Comparison of ENCODE assay signal across 10 cellular contexts in genomic region chr9:36208521-36209253, GRCh38. TPM values are rescaled to one million over a fixed set of nuclear protein-coding genes. Genes with fewer than 3 reads are reported as not detected.
DNase-seq lines count a peak whose midpoint lies in the region; ATAC-seq and TF ChIP-seq lines count a peak whose summit lies in the region.
"Had no signal": no experiment of that assay in that cellular context is flagged by ENCODE, and none has a peak within 500 bp of the region (broad histone marks: within the 10 kb centered on the region; RNA-seq: fewer than 3 reads in every experiment).

No MANE protein-coding gene starts in this region.

- DNase-seq in left ventricle myocardium inferior = no peak
- no peak for DNase-seq in heart left ventricle
- no peak for DNase-seq in activated T-helper 1 cell treated with anti-CD3 and anti-CD28 coated beads, Interleukin-12 subunit alpha, Interleukin-12 subunit beta, Interleukin-2, Interleukin-4 antibody, amounts not matched to agents 30 ng/mL and 10 ng/mL and 1 ng/mL, durations not matched to agents 14 hours and 24 hours and 36 hours (ENCODE audit: low spot score)
- DNase-seq in hepatocyte (ENCODE audit: low spot score) = no peak
- peak in 6 of 49 donors; percentile 8 to 20 (median 12) for DNase-seq in substantia nigra (lab: John Stamatoyannopoulos, UW)
- no peak for DNase-seq in stimulated activated naive CD4-positive, alpha-beta T cell treated with Interleukin-2 at 50 U/mL for 16 hours (lab: John Stamatoyannopoulos, UW)
- DNase-seq: T-helper 9 cell had no signal

- H3K9me3 ChIP-seq in left ventricle myocardium inferior (replicated peaks) (no peaks in the 10 kb centered on the region), heart left ventricle (no peaks in the 10 kb centered on the region), hepatocyte (ENCODE audit: low read depth) (no peaks in the 10 kb centered on the region)

- H3K4me2 ChIP-seq in hepatocyte = no peak overlapping the region

- H3K4me3 ChIP-seq in left ventricle myocardium inferior (no peak overlapping the region), heart left ventricle (no peak overlapping the region), hepatocyte (no peak overlapping the region)

- H3K9me2 ChIP-seq in hepatocyte (replicated peaks; ENCODE audit: insufficient read depth) = no peaks in the 10 kb centered on the region

- peaks cover 74% of the 10 kb centered on the region for H4K20me1 ChIP-seq in hepatocyte (ENCODE audit: insufficient read depth, poor library complexity, severe bottlenecking)

- H3K36me3 ChIP-seq in left ventricle myocardium inferior (peaks cover 79% of the 10 kb centered on the region), heart left ventricle (peaks cover 0 to 100% (median 81%) of the 10 kb centered on the region in 9 donors), hepatocyte (replicated peaks; ENCODE audit: insufficient read depth, low read depth) (no peaks in the 10 kb centered on the region)

- peak overlapping the region; percentile 80 for H3K27ac Mint-ChIP-seq in activated T-helper 1 cell treated with anti-CD3 and anti-CD28 coated beads, Interleukin-12 subunit alpha, Interleukin-12 subunit beta, Interleukin-2, Interleukin-4 antibody, amounts not matched to agents 30 ng/mL and 10 ng/mL and 1 ng/mL, durations not matched to agents 14 hours and 24 hours and 36 hours

- no peaks in the 10 kb centered on the region for H3K9me3 Mint-ChIP-seq in activated T-helper 1 cell treated with anti-CD3 and anti-CD28 coated beads, Interleukin-12 subunit alpha, Interleukin-12 subunit beta, Interleukin-2, Interleukin-4 antibody, amounts not matched to agents 30 ng/mL and 10 ng/mL and 1 ng/mL, durations not matched to agents 14 hours and 24 hours and 36 hours

- H3K27ac ChIP-seq in left ventricle myocardium inferior (replicated peaks) (peak overlapping the region; percentile 31), heart left ventricle (peak overlapping the region in 6 of 12 donors; percentile 6 to 71 (median 40)), hepatocyte (peak overlapping the region; percentile 7), substantia nigra (ENCODE audit: low read depth, low read length, poor library complexity, severe bottlenecking) (peak overlapping the region; percentile 94)

- peaks cover 70% of the 10 kb centered on the region for H3K79me2 ChIP-seq in hepatocyte

- TF ChIP-seq CTCF in left ventricle myocardium inferior (IDR thresholded peaks at IDR 0.05; ENCODE audit: borderline replicate concordance) (no peak), heart left ventricle (IDR thresholded peaks at IDR 0.05) (no peak), hepatocyte (IDR thresholded peaks at IDR 0.05; ENCODE audit: poor library complexity) (no peak)

- ATAC-seq in heart left ventricle (no peak), HG03469 (IDR thresholded peaks at IDR 0.05; ENCODE audit: unreplicated experiment) (no peak), esophagus mucosa (no peak)

- intact Hi-C loops in left ventricle myocardium inferior (cut with micrococcal nuclease) = no loop called here
- intact Hi-C loops in heart left ventricle (cut with DNase I) = loop anchor here in 2 of 10 donors (5.0 to 10.0 kb wide), 3 partner anchors 46 to 119 kb away; partner anchors contain the start of gene GNE (in 1 of the 2)
- intact Hi-C loops in activated T-helper 1 cell treated with anti-CD3 and anti-CD28 coated beads, Interleukin-12 subunit alpha, Interleukin-12 subunit beta, Interleukin-2, Interleukin-4 antibody, amounts not matched to agents 30 ng/mL and 10 ng/mL and 1 ng/mL, durations not matched to agents 14 hours and 24 hours and 36 hours (cut with micrococcal nuclease) = no loop called here

- H3K4me3 Mint-ChIP-seq in activated T-helper 1 cell treated with anti-CD3 and anti-CD28 coated beads, Interleukin-12 subunit alpha, Interleukin-12 subunit beta, Interleukin-2, Interleukin-4 antibody, amounts not matched to agents 30 ng/mL and 10 ng/mL and 1 ng/mL, durations not matched to agents 14 hours and 24 hours and 36 hours = no peak overlapping the region

- H3K4me1 Mint-ChIP-seq in activated T-helper 1 cell treated with anti-CD3 and anti-CD28 coated beads, Interleukin-12 subunit alpha, Interleukin-12 subunit beta, Interleukin-2, Interleukin-4 antibody, amounts not matched to agents 30 ng/mL and 10 ng/mL and 1 ng/mL, durations not matched to agents 14 hours and 24 hours and 36 hours (ENCODE audit: low read depth) = peaks cover 60% of the 10 kb centered on the region

- 53 to 71% (median 63%) methylated on average over 10 of the region's 10 CpGs for WGBS in heart left ventricle, 4 donors
- WGBS in hepatocyte (ENCODE audit: low lambda C conversion rate, missing lambda C conversion rate) = 84% methylated on average over 10 of the region's 10 CpGs

- TF ChIP-seq POLR2A in heart left ventricle (IDR thresholded peaks at IDR 0.05) = no peak

- H3K27me3 ChIP-seq in left ventricle myocardium inferior (ENCODE audit: low read depth) (no peaks in the 10 kb centered on the region), heart left ventricle (no peaks in the 10 kb centered on the region), hepatocyte (no peaks in the 10 kb centered on the region)

- no peak overlapping the region for H2AFZ ChIP-seq in hepatocyte

- peaks cover 68% of the 10 kb centered on the region for H3K36me3 Mint-ChIP-seq in activated T-helper 1 cell treated with anti-CD3 and anti-CD28 coated beads, Interleukin-12 subunit alpha, Interleukin-12 subunit beta, Interleukin-2, Interleukin-4 antibody, amounts not matched to agents 30 ng/mL and 10 ng/mL and 1 ng/mL, durations not matched to agents 14 hours and 24 hours and 36 hours (ENCODE audit: low read depth)

- H3K27me3 Mint-ChIP-seq in activated T-helper 1 cell treated with anti-CD3 and anti-CD28 coated beads, Interleukin-12 subunit alpha, Interleukin-12 subunit beta, Interleukin-2, Interleukin-4 antibody, amounts not matched to agents 30 ng/mL and 10 ng/mL and 1 ng/mL, durations not matched to agents 14 hours and 24 hours and 36 hours (ENCODE audit: insufficient read depth) = no peaks in the 10 kb centered on the region

- H3K4me1 ChIP-seq in left ventricle myocardium inferior (peaks cover 96% of the 10 kb centered on the region), heart left ventricle (peaks cover 0 to 84% (median 69%) of the 10 kb centered on the region in 12 donors), hepatocyte (ENCODE audit: insufficient read depth) (peaks cover 7% of the 10 kb centered on the region)

RNA-seq across cellular contexts. Expression of gene CLTA, which starts 18.0 kb away (rescaled TPM):
- total RNA-seq in left ventricle myocardium inferior = 60.4 TPM
- total RNA-seq in heart left ventricle = 100 to 1,000 TPM in 1 of 9 donors, 10 to 100 TPM in 8; 43.8 to 123 (median 61.8) TPM
- polyA plus RNA-seq in heart left ventricle = 100 to 1,000 TPM in 1 of 2 donors, 10 to 100 TPM in 1; 40.8 to 139 TPM
- total RNA-seq in activated T-helper 1 cell treated with anti-CD3 and anti-CD28 coated beads, Interleukin-12 subunit alpha, Interleukin-12 subunit beta, Interleukin-2, Interleukin-4 antibody, amounts not matched to agents 30 ng/mL and 10 ng/mL and 1 ng/mL, durations not matched to agents 14 hours and 24 hours and 36 hours = 175 and 182 TPM in 2 replicates
- total RNA-seq in hepatocyte = 317 and 339 TPM in 2 replicates
- 283 and 313 TPM in 2 replicates for polyA plus RNA-seq in hepatocyte
- total RNA-seq in esophagus mucosa = 169 TPM

RNA-seq across cellular contexts. Expression of gene CCIN, which starts 39.5 kb away (rescaled TPM):
- total RNA-seq in left ventricle myocardium inferior (not detected), heart left ventricle (under 1 TPM in 4 of 9 donors, not detected in 5; 0.09 to 0.20 (median 0.15) TPM), hepatocyte (not detected in 2 replicates), esophagus mucosa (not detected)
- polyA plus RNA-seq in heart left ventricle (under 1 TPM in 1 of 2 donors, not detected in 1; 0.25 TPM), hepatocyte (0.23 TPM in 1 of 2 replicates, not detected in the other)
- not detected in 2 replicates for total RNA-seq in activated T-helper 1 cell treated with anti-CD3 and anti-CD28 coated beads, Interleukin-12 subunit alpha, Interleukin-12 subunit beta, Interleukin-2, Interleukin-4 antibody, amounts not matched to agents 30 ng/mL and 10 ng/mL and 1 ng/mL, durations not matched to agents 14 hours and 24 hours and 36 hours
- polyA plus RNA-seq: neural cell had no signal

RNA-seq across cellular contexts. Expression of gene GNE, which starts 49.6 kb away (rescaled TPM):
- total RNA-seq in left ventricle myocardium inferior = 11.7 TPM
- total RNA-seq in heart left ventricle = 10 to 100 TPM; 10.4 to 22.0 (median 11.8) TPM
- polyA plus RNA-seq in heart left ventricle = 10 to 100 TPM in 1 of 2 donors, 1 to 10 TPM in 1; 3.7 to 14.0 TPM
- total RNA-seq in activated T-helper 1 cell treated with anti-CD3 and anti-CD28 coated beads, Interleukin-12 subunit alpha, Interleukin-12 subunit beta, Interleukin-2, Interleukin-4 antibody, amounts not matched to agents 30 ng/mL and 10 ng/mL and 1 ng/mL, durations not matched to agents 14 hours and 24 hours and 36 hours = 21.7 and 22.7 TPM in 2 replicates
- 14.9 and 17.5 TPM in 2 replicates for total RNA-seq in hepatocyte
- polyA plus RNA-seq in hepatocyte = 3.8 and 6.5 TPM in 2 replicates
- 7.4 TPM for total RNA-seq in esophagus mucosa
